Comparison of ENCODE assay signal across 9 cellular contexts in genomic region chr5:96963267-96963666, GRCh38. TPM values are rescaled to one million over a fixed set of nuclear protein-coding genes. Genes with fewer than 3 reads are reported as not detected.
DNase-seq lines count a peak whose midpoint lies in the region; ATAC-seq and TF ChIP-seq lines count a peak whose summit lies in the region.
"Had no signal": no experiment of that assay in that cellular context is flagged by ENCODE, and none has a peak within 500 bp of the region (broad histone marks: within the 10 kb centered on the region; RNA-seq: fewer than 3 reads in every experiment).

No MANE protein-coding gene starts in this region.

- no peaks in the 10 kb centered on the region for H3K27me3 ChIP-seq in CD4-positive, CD25-positive, alpha-beta regulatory T cell (ENCODE audit: control insufficient read depth, insufficient read depth, low read length)
- no peaks in the 10 kb centered on the region for H3K27me3 ChIP-seq in right cardiac atrium (ENCODE audit: control insufficient read depth, insufficient read depth)
- H3K27me3 ChIP-seq in transverse colon: no peaks in the 10 kb centered on the region

- peak; percentile 49 to 52 for ATAC-seq in CD4-positive, CD25-positive, alpha-beta regulatory T cell (ENCODE audit: low read depth in 2 of 2)
- ATAC-seq in GM19395 (IDR thresholded peaks at IDR 0.05; ENCODE audit: unreplicated experiment) (peak; percentile 68), HG03571 (IDR thresholded peaks at IDR 0.05; ENCODE audit: unreplicated experiment) (peak; percentile 53), right cardiac atrium (peak; percentile 95)
- ATAC-seq in activated CD8-positive, alpha-beta T cell treated with anti-CD3 and anti-CD28 coated beads, Interleukin-2, amount 10 ng/mL, durations not matched to agents 7 days and 5 days: peak; percentile 60

- peak in 1 of 3 donors; percentile 60 for DNase-seq in CD4-positive, CD25-positive, alpha-beta regulatory T cell
- peak; percentile 65 for DNase-seq in activated CD8-positive, alpha-beta T cell treated with anti-CD3 and anti-CD28 coated beads, Interleukin-2, amount 10 ng/mL, durations not matched to agents 7 days and 5 days
- DNase-seq in right cardiac atrium: peak; percentile 80 to 86 (median 80)
- DNase-seq in transverse colon: peak; percentile 27
- no peak for DNase-seq in COLO668 (lab: John Stamatoyannopoulos, UW; ENCODE audit: unreplicated experiment)
- no peak for DNase-seq in activated CD4-positive, CD25-positive, alpha-beta regulatory T cell treated with anti-CD3 and anti-CD28 coated beads, Interleukin-2, amount 50 U/mL, for 72 hours

- peak overlapping the region; percentile 72 for H3K4me3 ChIP-seq in CD4-positive, CD25-positive, alpha-beta regulatory T cell (ENCODE audit: low read depth, low read length)
- H3K4me3 ChIP-seq in right cardiac atrium (ENCODE audit: low read length) (no peak overlapping the region), transverse colon (no peak overlapping the region)

- 6% methylated on average over 3 of the region's 3 CpGs for WGBS in right cardiac atrium
- WGBS in transverse colon (ENCODE audit: low coverage in 1 of 2), 2 donors: 10 to 31% methylated on average over 2 to 3 of the region's 3 CpGs

- H3K9me3 ChIP-seq in CD4-positive, CD25-positive, alpha-beta regulatory T cell (ENCODE audit: control insufficient read depth in 2 of 2, low read length in 2 of 2): no peaks in the 10 kb centered on the region
- H3K9me3 ChIP-seq in right cardiac atrium (ENCODE audit: control insufficient read depth, low read length) (no peaks in the 10 kb centered on the region), transverse colon (no peaks in the 10 kb centered on the region)

- peaks cover 9% of the 10 kb centered on the region for H3K36me3 Mint-ChIP-seq in CD4-positive, CD25-positive, alpha-beta regulatory T cell
- H3K36me3 Mint-ChIP-seq in activated CD8-positive, alpha-beta T cell treated with anti-CD3 and anti-CD28 coated beads, Interleukin-2, amount 10 ng/mL, durations not matched to agents 7 days and 5 days (ENCODE audit: low read depth): peaks cover 46% of the 10 kb centered on the region

- in situ Hi-C loops in transverse colon (cut with MboI; ENCODE audit: low pct_ligation_motif_present in 1 of 4, low pct_unique_long_range_greater_than_20kb in 1 of 4, low sequenced_read_pairs in 3 of 4): no loop called here

- CTCF ChIA-PET in activated CD8-positive, alpha-beta T cell treated with anti-CD3 and anti-CD28 coated beads, Interleukin-2, amount 10 ng/mL, durations not matched to agents 7 days and 5 days (lab: Charles Lee): interaction anchor here (0.9 to 2.2 kb wide), 9 partner anchors 10 to 201 kb away, joined by 3 to 10 read pairs (median 5); partner anchors contain the start of gene LNPEP

- TF ChIP-seq CTCF in transverse colon (IDR thresholded peaks at IDR 0.05): no peak

- POLR2A ChIA-PET in activated CD8-positive, alpha-beta T cell treated with anti-CD3 and anti-CD28 coated beads, Interleukin-2, amount 10 ng/mL, durations not matched to agents 7 days and 5 days (lab: Charles Lee): interaction anchor here (1.0 to 7.0 kb wide), 9 partner anchors 9 to 92 kb away, joined by 3 to 66 read pairs (median 4); partner anchors contain the start of gene LNPEP

- H3K36me3 ChIP-seq in CD4-positive, CD25-positive, alpha-beta regulatory T cell (ENCODE audit: control insufficient read depth, insufficient read depth, low read length): peaks cover 9% of the 10 kb centered on the region
- H3K36me3 ChIP-seq in transverse colon: no peaks in the 10 kb centered on the region

- no peaks in the 10 kb centered on the region for H3K9me3 Mint-ChIP-seq in CD4-positive, CD25-positive, alpha-beta regulatory T cell
- H3K9me3 Mint-ChIP-seq in activated CD8-positive, alpha-beta T cell treated with anti-CD3 and anti-CD28 coated beads, Interleukin-2, amount 10 ng/mL, durations not matched to agents 7 days and 5 days (ENCODE audit: insufficient read depth): no peaks in the 10 kb centered on the region

- TF ChIP-seq EP300 in transverse colon (IDR thresholded peaks at IDR 0.05; ENCODE audit: low read depth): no peak

- no peaks in the 10 kb centered on the region for H3K27me3 Mint-ChIP-seq in CD4-positive, CD25-positive, alpha-beta regulatory T cell
- no peaks in the 10 kb centered on the region for H3K27me3 Mint-ChIP-seq in activated CD8-positive, alpha-beta T cell treated with anti-CD3 and anti-CD28 coated beads, Interleukin-2, amount 10 ng/mL, durations not matched to agents 7 days and 5 days (ENCODE audit: low read depth)

- H3K4me1 ChIP-seq in CD4-positive, CD25-positive, alpha-beta regulatory T cell (ENCODE audit: control insufficient read depth, insufficient read depth, low read length, poor library complexity, severe bottlenecking): peaks cover 83% of the 10 kb centered on the region
- H3K4me1 ChIP-seq in right cardiac atrium (ENCODE audit: control insufficient read depth, insufficient read depth, low read length): peaks cover 4% of the 10 kb centered on the region
- H3K4me1 ChIP-seq in transverse colon: peaks cover 0 to 48% (median 19%) of the 10 kb centered on the region in 4 donors

- peak overlapping the region; percentile 67 for H3K27ac ChIP-seq in CD4-positive, CD25-positive, alpha-beta regulatory T cell (ENCODE audit: insufficient read depth, low read length, poor library complexity, severe bottlenecking)
- H3K27ac ChIP-seq in right cardiac atrium (ENCODE audit: low read length): peak overlapping the region; percentile 51
- peak overlapping the region; percentile 6 to 59 (median 32) for H3K27ac ChIP-seq in transverse colon
- H3K27ac ChIP-seq: epithelial cell of prostate had no signal

- peak overlapping the region; percentile 70 to 91 (median 78) for H3K4me3 Mint-ChIP-seq in CD4-positive, CD25-positive, alpha-beta regulatory T cell
- peak overlapping the region; percentile 72 for H3K4me3 Mint-ChIP-seq in activated CD8-positive, alpha-beta T cell treated with anti-CD3 and anti-CD28 coated beads, Interleukin-2, amount 10 ng/mL, durations not matched to agents 7 days and 5 days

- intact Hi-C loops in right cardiac atrium (cut with DNase I) (no loop called here), transverse colon (cut with DNase I; ENCODE audit: low total_unique reads) (no loop called here)

- peaks cover 49 to 91% (median 68%) of the 10 kb centered on the region in 4 donors for H3K4me1 Mint-ChIP-seq in CD4-positive, CD25-positive, alpha-beta regulatory T cell
- peaks cover 72% of the 10 kb centered on the region for H3K4me1 Mint-ChIP-seq in activated CD8-positive, alpha-beta T cell treated with anti-CD3 and anti-CD28 coated beads, Interleukin-2, amount 10 ng/mL, durations not matched to agents 7 days and 5 days (ENCODE audit: low read depth)

- no peak for TF ChIP-seq POLR2A in transverse colon (IDR thresholded peaks at IDR 0.05)

- peak overlapping the region; percentile 88 to 98 (median 94) for H3K27ac Mint-ChIP-seq in CD4-positive, CD25-positive, alpha-beta regulatory T cell
- peak overlapping the region; percentile 96 for H3K27ac Mint-ChIP-seq in activated CD8-positive, alpha-beta T cell treated with anti-CD3 and anti-CD28 coated beads, Interleukin-2, amount 10 ng/mL, durations not matched to agents 7 days and 5 days

RNA-seq across cellular contexts. Expression of gene LNPEP, which starts 27.4 kb away (rescaled TPM):
- 95.7 TPM for total RNA-seq in CD4-positive, CD25-positive, alpha-beta regulatory T cell
- 10 to 100 TPM; 39.6 to 45.4 (median 42.6) TPM for polyA plus RNA-seq in CD4-positive, CD25-positive, alpha-beta regulatory T cell
- total RNA-seq in activated CD8-positive, alpha-beta T cell treated with anti-CD3 and anti-CD28 coated beads, Interleukin-2, amount 10 ng/mL, durations not matched to agents 7 days and 5 days: 10 to 100 TPM; 85.9 to 90.1 TPM
- 10 to 100 TPM; 56.5 to 70.1 (median 63.6) TPM for total RNA-seq in right cardiac atrium
- 15.7 TPM for polyA plus RNA-seq in right cardiac atrium
- 10 to 100 TPM in 3 of 4 donors, 1 to 10 TPM in 1; 7.2 to 40.5 (median 34.8) TPM for total RNA-seq in transverse colon

Comparison
In these comparisons a context has a peak if more than half of its experiments do, and no peak if none do; other contexts are left out.
1. DNase-seq: peak in activated CD8-positive, alpha-beta T cell treated with anti-CD3 and anti-CD28 coated beads, Interleukin-2, amount 10 ng/mL, durations not matched to agents 7 days and 5 days (single experiment), right cardiac atrium (3 of 3) and transverse colon (single experiment); none in COLO668 (single experiment) and activated CD4-positive, CD25-positive, alpha-beta regulatory T cell treated with anti-CD3 and anti-CD28 coated beads, Interleukin-2, amount 50 U/mL, for 72 hours (single experiment).
2. Peak in every context shown above with its lines, with median percentiles within 50 percentile points of each other: ATAC-seq and H3K27ac ChIP-seq.